In genomic region chr1:208080396-208081276, GRCh38 we compare ENCODE assay signal across 16 cellular contexts.
"Had no signal": no experiment of that assay in that cellular context is flagged by ENCODE, and none has a peak within 500 bp of the region (broad histone marks: within the 10 kb centered on the region; RNA-seq: fewer than 3 reads in every experiment).

No MANE protein-coding gene starts in this region.

- H3K36me3 Mint-ChIP-seq: activated naive CD4-positive, alpha-beta T cell treated with anti-CD3 and anti-CD28 coated beads, Interleukin-2, amount 50 U/mL, for 72 hours had no signal

- H3K9ac ChIP-seq: parathyroid adenoma had no signal

- H3K4me1 ChIP-seq: parathyroid adenoma, upper lobe of right lung had no signal

- H3K9me3 ChIP-seq: ascending aorta, upper lobe of right lung had no signal

- H3K27me3 ChIP-seq: ascending aorta, upper lobe of right lung had no signal

- H3K9me3 Mint-ChIP-seq: activated naive CD4-positive, alpha-beta T cell treated with anti-CD3 and anti-CD28 coated beads, Interleukin-2, amount 50 U/mL, for 72 hours; mesothelial cell of epicardium; naive thymus-derived CD8-positive, alpha-beta T cell had no signal

- H3K4me3 Mint-ChIP-seq: mesothelial cell of epicardium; naive thymus-derived CD8-positive, alpha-beta T cell; T-helper 17 cell had no signal

- H3K27ac ChIP-seq: ascending aorta, parathyroid adenoma, upper lobe of right lung had no signal

- ATAC-seq: activated naive CD4-positive, alpha-beta T cell treated with anti-CD3 and anti-CD28 coated beads, Interleukin-2, amount 50 U/mL, for 72 hours; left lobe of liver; naive thymus-derived CD8-positive, alpha-beta T cell; T-helper 17 cell; upper lobe of right lung had no signal

- H3K79me2 ChIP-seq: parathyroid adenoma had no signal

- DNase-seq: activated CD4-positive, alpha-beta T cell treated with anti-CD3 and anti-CD28 coated beads for 4 hours; activated CD4-positive, alpha-beta T cell treated with anti-CD3 and anti-CD28 coated beads, Interleukin-2, amount 50 U/mL, for 48 hours; activated CD4-positive, CD25-positive, alpha-beta regulatory T cell; activated gamma-delta T cell treated with Interleukin-2 at 50 U/mL for 16 hours; naive thymus-derived CD8-positive, alpha-beta T cell; retina; stimulated activated CD4-positive, alpha-beta T cell treated with anti-CD3 and anti-CD28 coated beads, Interleukin-4, amount 100 ng/mL, for 24 hours; stimulated activated naive CD4-positive, alpha-beta T cell treated with Interleukin-2 at 50 U/mL for 16 hours; SW 1271; T-helper 17 cell; upper lobe of right lung had no signal

- H3K27me3 Mint-ChIP-seq: naive thymus-derived CD8-positive, alpha-beta T cell had no signal

- H3K27ac Mint-ChIP-seq: activated naive CD4-positive, alpha-beta T cell treated with anti-CD3 and anti-CD28 coated beads, Interleukin-2, amount 50 U/mL, for 72 hours; mesothelial cell of epicardium; naive thymus-derived CD8-positive, alpha-beta T cell; T-helper 17 cell had no signal

- H2AFZ ChIP-seq: parathyroid adenoma had no signal

- H3K4me3 ChIP-seq: ascending aorta, upper lobe of right lung had no signal
